1 cellular context compared by ENCODE assay signal in the genomic region with DNA sequence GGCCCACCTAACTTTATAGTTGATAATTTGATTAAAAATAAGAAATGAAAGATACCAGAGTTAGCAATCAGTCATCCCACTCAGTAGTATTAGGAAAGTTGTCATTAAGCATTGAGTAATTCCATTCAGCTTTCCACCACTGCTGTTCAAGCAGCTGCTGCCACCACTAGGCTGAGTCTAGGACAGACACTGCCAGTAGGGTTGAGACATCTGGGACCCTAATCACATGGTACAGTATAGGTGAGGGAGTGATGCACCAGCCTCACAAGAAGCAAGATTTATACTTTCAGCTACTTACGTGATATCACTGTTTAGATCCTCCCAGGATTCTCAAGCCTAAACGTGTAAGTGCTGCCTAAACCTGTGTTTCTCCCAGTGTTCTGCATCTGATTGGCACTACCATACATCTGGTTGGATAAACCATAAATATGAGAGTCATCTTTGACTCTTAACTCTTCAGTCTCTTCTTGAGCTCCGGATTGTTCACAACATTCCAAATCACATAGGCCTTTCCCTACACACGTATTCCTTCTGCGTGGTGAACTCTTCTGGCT.
TF ChIP-seq lines count a peak whose summit lies in the region.

No MANE protein-coding gene starts in this region.

TF ChIP-seq in K562, 482 proteins besides CTCF, POLR2A, EP300 and RAD21:
- TF ChIP-seq, protein P1, sequence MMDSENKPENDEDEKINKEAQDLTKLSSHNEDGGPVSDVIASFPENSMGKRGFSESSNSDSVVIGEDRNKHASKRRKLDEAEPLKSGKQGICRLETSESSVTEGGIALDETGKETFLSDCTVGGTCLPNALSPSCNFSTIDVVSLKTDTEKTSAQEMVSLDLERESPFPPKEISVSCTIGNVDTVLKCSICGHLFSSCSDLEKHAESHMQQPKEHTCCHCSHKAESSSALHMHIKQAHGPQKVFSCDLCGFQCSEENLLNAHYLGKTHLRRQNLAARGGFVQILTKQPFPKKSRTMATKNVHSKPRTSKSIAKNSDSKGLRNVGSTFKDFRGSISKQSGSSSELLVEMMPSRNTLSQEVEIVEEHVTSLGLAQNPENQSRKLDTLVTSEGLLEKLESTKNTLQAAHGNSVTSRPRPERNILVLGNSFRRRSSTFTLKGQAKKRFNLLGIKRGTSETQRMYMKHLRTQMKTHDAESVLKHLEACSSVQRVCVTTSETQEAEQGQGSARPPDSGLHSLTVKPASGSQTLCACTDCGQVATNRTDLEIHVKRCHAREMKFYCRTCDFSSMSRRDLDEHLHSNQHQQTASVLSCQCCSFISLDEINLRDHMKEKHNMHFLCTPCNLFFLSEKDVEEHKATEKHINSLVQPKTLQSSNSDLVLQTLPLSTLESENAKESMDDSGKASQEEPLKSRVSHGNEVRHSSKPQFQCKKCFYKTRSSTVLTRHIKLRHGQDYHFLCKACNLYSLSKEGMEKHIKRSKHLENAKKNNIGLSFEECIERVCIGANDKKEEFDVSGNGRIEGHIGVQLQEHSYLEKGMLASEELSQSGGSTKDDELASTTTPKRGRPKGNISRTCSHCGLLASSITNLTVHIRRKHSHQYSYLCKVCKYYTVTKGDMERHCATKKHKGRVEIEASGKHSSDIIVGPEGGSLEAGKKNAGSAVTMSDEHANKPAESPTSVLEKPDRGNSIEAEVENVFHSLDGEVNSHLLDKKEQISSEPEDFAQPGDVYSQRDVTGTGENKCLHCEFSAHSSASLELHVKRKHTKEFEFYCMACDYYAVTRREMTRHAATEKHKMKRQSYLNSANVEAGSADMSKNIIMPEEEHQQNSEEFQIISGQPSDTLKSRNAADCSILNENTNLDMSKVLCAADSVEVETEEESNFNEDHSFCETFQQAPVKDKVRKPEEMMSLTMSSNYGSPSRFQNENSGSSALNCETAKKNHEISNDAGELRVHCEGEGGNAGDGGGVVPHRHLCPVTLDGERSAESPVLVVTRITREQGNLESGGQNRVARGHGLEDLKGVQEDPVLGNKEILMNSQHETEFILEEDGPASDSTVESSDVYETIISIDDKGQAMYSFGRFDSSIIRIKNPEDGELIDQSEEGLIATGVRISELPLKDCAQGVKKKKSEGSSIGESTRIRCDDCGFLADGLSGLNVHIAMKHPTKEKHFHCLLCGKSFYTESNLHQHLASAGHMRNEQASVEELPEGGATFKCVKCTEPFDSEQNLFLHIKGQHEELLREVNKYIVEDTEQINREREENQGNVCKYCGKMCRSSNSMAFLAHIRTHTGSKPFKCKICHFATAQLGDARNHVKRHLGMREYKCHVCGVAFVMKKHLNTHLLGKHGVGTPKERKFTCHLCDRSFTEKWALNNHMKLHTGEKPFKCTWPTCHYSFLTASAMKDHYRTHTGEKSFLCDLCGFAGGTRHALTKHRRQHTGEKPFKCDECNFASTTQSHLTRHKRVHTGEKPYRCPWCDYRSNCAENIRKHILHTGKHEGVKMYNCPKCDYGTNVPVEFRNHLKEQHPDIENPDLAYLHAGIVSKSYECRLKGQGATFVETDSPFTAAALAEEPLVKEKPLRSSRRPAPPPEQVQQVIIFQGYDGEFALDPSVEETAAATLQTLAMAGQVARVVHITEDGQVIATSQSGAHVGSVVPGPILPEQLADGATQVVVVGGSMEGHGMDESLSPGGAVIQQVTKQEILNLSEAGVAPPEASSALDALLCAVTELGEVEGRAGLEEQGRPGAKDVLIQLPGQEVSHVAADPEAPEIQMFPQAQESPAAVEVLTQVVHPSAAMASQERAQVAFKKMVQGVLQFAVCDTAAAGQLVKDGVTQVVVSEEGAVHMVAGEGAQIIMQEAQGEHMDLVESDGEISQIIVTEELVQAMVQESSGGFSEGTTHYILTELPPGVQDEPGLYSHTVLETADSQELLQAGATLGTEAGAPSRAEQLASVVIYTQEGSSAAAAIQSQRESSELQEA (IDR thresholded peaks at IDR 0.05; ENCODE audit: low read depth), result no peak
- TF ChIP-seq, protein P2, sequence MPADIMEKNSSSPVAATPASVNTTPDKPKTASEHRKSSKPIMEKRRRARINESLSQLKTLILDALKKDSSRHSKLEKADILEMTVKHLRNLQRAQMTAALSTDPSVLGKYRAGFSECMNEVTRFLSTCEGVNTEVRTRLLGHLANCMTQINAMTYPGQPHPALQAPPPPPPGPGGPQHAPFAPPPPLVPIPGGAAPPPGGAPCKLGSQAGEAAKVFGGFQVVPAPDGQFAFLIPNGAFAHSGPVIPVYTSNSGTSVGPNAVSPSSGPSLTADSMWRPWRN (IDR thresholded peaks at IDR 0.05; ENCODE audit: low read depth), result no peak
- TF ChIP-seq, protein P3, sequence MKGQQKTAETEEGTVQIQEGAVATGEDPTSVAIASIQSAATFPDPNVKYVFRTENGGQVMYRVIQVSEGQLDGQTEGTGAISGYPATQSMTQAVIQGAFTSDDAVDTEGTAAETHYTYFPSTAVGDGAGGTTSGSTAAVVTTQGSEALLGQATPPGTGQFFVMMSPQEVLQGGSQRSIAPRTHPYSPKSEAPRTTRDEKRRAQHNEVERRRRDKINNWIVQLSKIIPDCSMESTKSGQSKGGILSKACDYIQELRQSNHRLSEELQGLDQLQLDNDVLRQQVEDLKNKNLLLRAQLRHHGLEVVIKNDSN (CRISPR knock-in tag; IDR thresholded peaks at IDR 0.05), result 0 out of 2 replicates have a peak, but pooled peaks have one; percentile 23
- no peak for TF ChIP-seq DACH1 (IDR thresholded peaks at IDR 0.05; ENCODE audit: partially characterized antibody)
- TF ChIP-seq, protein P4, sequence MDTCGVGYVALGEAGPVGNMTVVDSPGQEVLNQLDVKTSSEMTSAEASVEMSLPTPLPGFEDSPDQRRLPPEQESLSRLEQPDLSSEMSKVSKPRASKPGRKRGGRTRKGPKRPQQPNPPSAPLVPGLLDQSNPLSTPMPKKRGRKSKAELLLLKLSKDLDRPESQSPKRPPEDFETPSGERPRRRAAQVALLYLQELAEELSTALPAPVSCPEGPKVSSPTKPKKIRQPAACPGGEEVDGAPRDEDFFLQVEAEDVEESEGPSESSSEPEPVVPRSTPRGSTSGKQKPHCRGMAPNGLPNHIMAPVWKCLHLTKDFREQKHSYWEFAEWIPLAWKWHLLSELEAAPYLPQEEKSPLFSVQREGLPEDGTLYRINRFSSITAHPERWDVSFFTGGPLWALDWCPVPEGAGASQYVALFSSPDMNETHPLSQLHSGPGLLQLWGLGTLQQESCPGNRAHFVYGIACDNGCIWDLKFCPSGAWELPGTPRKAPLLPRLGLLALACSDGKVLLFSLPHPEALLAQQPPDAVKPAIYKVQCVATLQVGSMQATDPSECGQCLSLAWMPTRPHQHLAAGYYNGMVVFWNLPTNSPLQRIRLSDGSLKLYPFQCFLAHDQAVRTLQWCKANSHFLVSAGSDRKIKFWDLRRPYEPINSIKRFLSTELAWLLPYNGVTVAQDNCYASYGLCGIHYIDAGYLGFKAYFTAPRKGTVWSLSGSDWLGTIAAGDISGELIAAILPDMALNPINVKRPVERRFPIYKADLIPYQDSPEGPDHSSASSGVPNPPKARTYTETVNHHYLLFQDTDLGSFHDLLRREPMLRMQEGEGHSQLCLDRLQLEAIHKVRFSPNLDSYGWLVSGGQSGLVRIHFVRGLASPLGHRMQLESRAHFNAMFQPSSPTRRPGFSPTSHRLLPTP (IDR thresholded peaks at IDR 0.05; ENCODE audit: borderline replicate concordance, extremely low read depth, insufficient read length), result no peak
- peak; percentile 50; the same call in 1 of the 2 replicates for TF ChIP-seq CEBPB (tag; IDR thresholded peaks at IDR 0.05)
- no peak for TF ChIP-seq SRF (CRISPR knock-in tag; IDR thresholded peaks at IDR 0.05)
- no peak for TF ChIP-seq POLR3G (IDR thresholded peaks at IDR 0.05; ENCODE audit: extremely low read depth, insufficient read length, insufficient replicate concordance)
- TF ChIP-seq CHD2 (IDR thresholded peaks at IDR 0.05; ENCODE audit: low read depth, low read length), result no peak
- TF ChIP-seq, protein P5, sequence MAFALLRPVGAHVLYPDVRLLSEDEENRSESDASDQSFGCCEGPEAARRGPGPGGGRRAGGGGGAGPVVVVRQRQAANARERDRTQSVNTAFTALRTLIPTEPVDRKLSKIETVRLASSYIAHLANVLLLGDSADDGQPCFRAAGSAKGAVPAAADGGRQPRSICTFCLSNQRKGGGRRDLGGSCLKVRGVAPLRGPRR (CRISPR knock-in tag; IDR thresholded peaks at IDR 0.05), result no peak
- TF ChIP-seq, protein P6, sequence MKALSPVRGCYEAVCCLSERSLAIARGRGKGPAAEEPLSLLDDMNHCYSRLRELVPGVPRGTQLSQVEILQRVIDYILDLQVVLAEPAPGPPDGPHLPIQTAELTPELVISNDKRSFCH (CRISPR knock-in tag; IDR thresholded peaks at IDR 0.05), result no peak
- TF ChIP-seq, protein P6 (tag; IDR thresholded peaks at IDR 0.05), result no peak
